ENCODE assay signal across 10 cellular contexts in genomic region chr3:25468866-25469319, GRCh38. TPM values are rescaled to one million over a fixed set of nuclear protein-coding genes. Genes with fewer than 3 reads are reported as not detected.
DNase-seq lines count a peak whose midpoint lies in the region; ATAC-seq and TF ChIP-seq lines count a peak whose summit lies in the region.
"Had no signal": no experiment of that assay in that cellular context is flagged by ENCODE, and none has a peak within 500 bp of the region (broad histone marks: within the 10 kb centered on the region; RNA-seq: fewer than 3 reads in every experiment).

No MANE protein-coding gene starts in this region.

- peak overlapping the region; percentile 77 for H2BK120ac ChIP-seq in mesenchymal stem cell (ENCODE audit: low read depth, low read length)

- H3K4me3 ChIP-seq in esophagus muscularis mucosa (no peak overlapping the region), mesenchymal stem cell (ENCODE audit: insufficient read depth in 1 of 2, low read depth in 1 of 2, low read length in 2 of 2) (no peak overlapping the region), testis (no peak overlapping the region)

- H2BK15ac ChIP-seq in mesenchymal stem cell (ENCODE audit: low read depth, poor library complexity, severe bottlenecking), result no peak overlapping the region

- H3K14ac ChIP-seq in mesenchymal stem cell (ENCODE audit: low read length in 2 of 2), result no peak overlapping the region

- intact Hi-C loops in esophagus muscularis mucosa (cut with DNase I), result no loop called here
- intact Hi-C loops in testis (cut with DNase I; ENCODE audit: low total_unique reads), result no loop called here

- peak overlapping the region; percentile 92 for H4K91ac ChIP-seq in mesenchymal stem cell (ENCODE audit: low read length)

- peak overlapping the region; percentile 20 for H2AFZ ChIP-seq in mesenchymal stem cell (ENCODE audit: low read depth, low read length)

- H4K8ac ChIP-seq in mesenchymal stem cell (ENCODE audit: low read length), result peak overlapping the region; percentile 96

- H3K4me1 ChIP-seq in esophagus muscularis mucosa (peaks cover 28 to 71% (median 46%) of the 10 kb centered on the region in 4 donors), mesenchymal stem cell (ENCODE audit: control insufficient read depth, insufficient read depth, low read depth, low read length) (no peaks in the 10 kb centered on the region), testis (no peaks in the 10 kb centered on the region)

- H3K4me2 ChIP-seq in mesenchymal stem cell (ENCODE audit: low read length, poor library complexity, severe bottlenecking), result no peak overlapping the region

- peak overlapping the region; percentile 44 to 83 for H3K18ac ChIP-seq in mesenchymal stem cell (ENCODE audit: low read depth in 1 of 2, low read length in 2 of 2)

- peak; percentile 50 for TF ChIP-seq EP300 in esophagus muscularis mucosa (IDR thresholded peaks at IDR 0.05)

- H3K36me3 ChIP-seq in esophagus muscularis mucosa (no peaks in the 10 kb centered on the region), mesenchymal stem cell (ENCODE audit: control insufficient read depth in 1 of 2, insufficient read depth in 2 of 2, low read depth in 1 of 2, low read length in 2 of 2) (no peaks in the 10 kb centered on the region), testis (ENCODE audit: low read depth, missing control alignments) (no peaks in the 10 kb centered on the region)

- H3K4ac ChIP-seq in mesenchymal stem cell (ENCODE audit: low read depth in 1 of 2, low read length in 2 of 2), result peak overlapping the region in 1 of 2 experiments; percentile 65

- peak in 2 of 3 experiments; percentile 24 to 55 for TF ChIP-seq CTCF in esophagus muscularis mucosa (IDR thresholded peaks at IDR 0.05)
- no peak for TF ChIP-seq CTCF in testis (IDR thresholded peaks at IDR 0.05)

- H3K27me3 ChIP-seq in esophagus muscularis mucosa, result no peaks in the 10 kb centered on the region
- no peaks in the 10 kb centered on the region for H3K27me3 ChIP-seq in mesenchymal stem cell (ENCODE audit: control insufficient read depth in 1 of 2, insufficient read depth in 1 of 2, low read length in 2 of 2)
- no peaks in the 10 kb centered on the region for H3K27me3 ChIP-seq in testis

- no peak overlapping the region for H3K27ac ChIP-seq in esophagus muscularis mucosa (replicated peaks in 1 of 4)
- H3K27ac ChIP-seq in mesenchymal stem cell (ENCODE audit: low read length, poor library complexity, severe bottlenecking), result no peak overlapping the region
- peak overlapping the region in 1 of 2 donors; percentile 65 for H3K27ac ChIP-seq in testis

- H3K9me3 ChIP-seq in esophagus muscularis mucosa, result no peaks in the 10 kb centered on the region
- no peaks in the 10 kb centered on the region for H3K9me3 ChIP-seq in mesenchymal stem cell (ENCODE audit: control insufficient read depth, low read length)
- H3K9me3 ChIP-seq in testis, result no peaks in the 10 kb centered on the region

- ATAC-seq in GM18505 (IDR thresholded peaks at IDR 0.05; ENCODE audit: unreplicated experiment), result no peak
- no peak for ATAC-seq in HG02884 (IDR thresholded peaks at IDR 0.05; ENCODE audit: unreplicated experiment)
- ATAC-seq: PC-3 had no signal

- 22% methylated on average over 6 of the region's 6 CpGs for WGBS in esophagus muscularis mucosa
- 31% methylated on average over 5 of the region's 6 CpGs for WGBS in mesenchymal stem cell
- 39 to 45% methylated on average over 6 of the region's 6 CpGs for WGBS in testis, 2 donors

- TF ChIP-seq POLR2A in esophagus muscularis mucosa (IDR thresholded peaks at IDR 0.05; ENCODE audit: low read depth) (no peak), testis (IDR thresholded peaks at IDR 0.05) (no peak), GM18505 (IDR thresholded peaks at IDR 0.05; ENCODE audit: borderline replicate concordance, extremely low read depth, insufficient read depth, insufficient read length) (no peak)

- H2BK5ac ChIP-seq in mesenchymal stem cell (ENCODE audit: low read depth, low read length, poor library complexity, severe bottlenecking), result no peak overlapping the region

- H3K79me1 ChIP-seq in mesenchymal stem cell (replicated peaks; ENCODE audit: low read length, poor library complexity, severe bottlenecking), result no peaks in the 10 kb centered on the region

- peak overlapping the region; percentile 37 to 75 for H2BK12ac ChIP-seq in mesenchymal stem cell (ENCODE audit: low read length in 2 of 2)

- H2AK5ac ChIP-seq in mesenchymal stem cell (ENCODE audit: low read length, severe bottlenecking), result no peak overlapping the region

- DNase-seq in M059J (ENCODE audit: low read depth) (peak; percentile 88), esophagus muscularis mucosa (ENCODE audit: extremely low spot score) (no peak), mesenchymal stem cell (peak; percentile 85), testis (peak; percentile 59), NCI-H2196 (lab: John Stamatoyannopoulos, UW; ENCODE audit: unreplicated experiment) (no peak)
- no peak for DNase-seq in central memory CD4-positive, alpha-beta T cell
- DNase-seq: PC-3; stimulated activated CD4-positive, alpha-beta T cell treated with anti-CD3 and anti-CD28 coated beads, Interleukin-4, amount 100 ng/mL, for 4 hours had no signal

- H3K9ac ChIP-seq in mesenchymal stem cell (ENCODE audit: low read length), result peak overlapping the region; percentile 61

- no peak overlapping the region for H3K23ac ChIP-seq in mesenchymal stem cell (ENCODE audit: low read length in 2 of 2)

RNA-seq across cellular contexts. Expression of gene RARB, which starts 40.8 kb away (rescaled TPM):
- total RNA-seq in M059J (2014; rRNA removed; shearing (Covaris generic)), result 37.1 and 40.2 TPM in 2 replicates
- total RNA-seq in esophagus muscularis mucosa (10 to 100 TPM; 29.2 to 51.9 (median 40.9) TPM), testis (under 1 TPM; 0.63 to 0.99 TPM)
- polyA plus RNA-seq in mesenchymal stem cell (2013, experiment 1 of 2), result 1.1 TPM
- 1.2 TPM for polyA plus RNA-seq in mesenchymal stem cell (2013, experiment 2 of 2)
- polyA plus RNA-seq in testis (ENCODE audit: insufficient read depth, low read depth, low replicate concordance), result 1.5 TPM
- total RNA-seq: PC-3 had no signal

Comparison
In these comparisons a context has a peak if more than half of its experiments do, and no peak if none do; other contexts are left out.
1. DNase-seq: peak in M059J (single experiment), mesenchymal stem cell (single experiment) and testis (single experiment); none in esophagus muscularis mucosa (single experiment), NCI-H2196 (single experiment) and central memory CD4-positive, alpha-beta T cell (single experiment).
2. CTCF ChIP-seq: peak in esophagus muscularis mucosa (2 of 3); none in testis (0 of 3).
3. RNA of gene RARB, which starts 40.8 kb away (total RNA-seq): 29.2 to 51.9 TPM in esophagus muscularis mucosa and 37.1 to 40.2 TPM in M059J; 0.63 to 0.99 TPM in testis; every median in the first group is over 10 times any median in the second.